In genomic region chr3:24923565-24923964, GRCh38 we compare ENCODE assay signal across 24 cellular contexts.
"Had no signal": no experiment of that assay in that cellular context is flagged by ENCODE, and none has a peak within 500 bp of the region (broad histone marks: within the 10 kb centered on the region; RNA-seq: fewer than 3 reads in every experiment).

No MANE protein-coding gene starts in this region.

- ATAC-seq: activated CD4-positive, CD25-positive, alpha-beta regulatory T cell treated with anti-CD3 and anti-CD28 coated beads, Interleukin-2, amount 50 U/mL, for 24 hours; activated naive CD8-positive, alpha-beta T cell treated with anti-CD3 and anti-CD28 coated beads, Interleukin-2, amount 50 U/mL, for 24 hours; activated T-cell treated with anti-CD3 and anti-CD28 coated beads, Interleukin-2, amount 50 U/mL, for 4 hours; effector memory CD8-positive, alpha-beta T cell; mucosa of descending colon; stimulated activated naive CD8-positive, alpha-beta T cell treated with anti-CD3 and anti-CD28 coated beads, Interleukin-15, Interleukin-2, amounts not matched to agents 100 U/mL and 50 U/mL, for 24 hours had no signal

- H3K4me1 Mint-ChIP-seq: activated CD4-positive, alpha-beta T cell treated with anti-CD3 and anti-CD28 coated beads, Interleukin-2, amount 10 ng/mL, durations not matched to agents 7 days and 5 days; activated naive CD4-positive, alpha-beta T cell treated with anti-CD3 and anti-CD28 coated beads, Interleukin-2, amount 10 ng/mL, durations not matched to agents 7 days and 5 days; activated naive CD8-positive, alpha-beta T cell treated with anti-CD3 and anti-CD28 coated beads, Interleukin-2, amount 50 U/mL, for 24 hours; naive B cell had no signal

- H3K9me3 Mint-ChIP-seq: activated CD4-positive, alpha-beta T cell treated with anti-CD3 and anti-CD28 coated beads, Interleukin-2, amount 10 ng/mL, durations not matched to agents 7 days and 5 days; brain had no signal

- H3K27me3 Mint-ChIP-seq: activated CD4-positive, alpha-beta T cell treated with anti-CD3 and anti-CD28 coated beads, Interleukin-2, amount 10 ng/mL, durations not matched to agents 7 days and 5 days; activated naive CD4-positive, alpha-beta T cell treated with anti-CD3 and anti-CD28 coated beads, Interleukin-2, amount 10 ng/mL, durations not matched to agents 7 days and 5 days; activated naive CD8-positive, alpha-beta T cell treated with anti-CD3 and anti-CD28 coated beads, Interleukin-2, amount 50 U/mL, for 24 hours; effector memory CD8-positive, alpha-beta T cell; naive B cell had no signal

- H3K27ac Mint-ChIP-seq: activated CD4-positive, alpha-beta T cell treated with anti-CD3 and anti-CD28 coated beads, Interleukin-2, amount 10 ng/mL, durations not matched to agents 7 days and 5 days; activated naive CD4-positive, alpha-beta T cell treated with anti-CD3 and anti-CD28 coated beads, Interleukin-2, amount 10 ng/mL, durations not matched to agents 7 days and 5 days; activated naive CD8-positive, alpha-beta T cell treated with anti-CD3 and anti-CD28 coated beads, Interleukin-2, amount 50 U/mL, for 24 hours; effector memory CD8-positive, alpha-beta T cell; naive B cell had no signal

- H3K4me3 ChIP-seq: left ventricle myocardium inferior, mucosa of descending colon, ovary, tibial nerve, uterus had no signal

- H3K4me3 Mint-ChIP-seq: activated CD4-positive, alpha-beta T cell treated with anti-CD3 and anti-CD28 coated beads, Interleukin-2, amount 10 ng/mL, durations not matched to agents 7 days and 5 days; activated naive CD4-positive, alpha-beta T cell treated with anti-CD3 and anti-CD28 coated beads, Interleukin-2, amount 10 ng/mL, durations not matched to agents 7 days and 5 days; activated naive CD8-positive, alpha-beta T cell treated with anti-CD3 and anti-CD28 coated beads, Interleukin-2, amount 50 U/mL, for 24 hours; activated T-cell treated with anti-CD3 and anti-CD28 coated beads, Interleukin-2, amount 50 U/mL, for 4 hours; brain; effector memory CD8-positive, alpha-beta T cell; naive B cell had no signal

- DNase-seq: activated CD4-positive, alpha-beta T cell treated with anti-CD3 and anti-CD28 coated beads, Interleukin-2, amount 10 ng/mL, durations not matched to agents 7 days and 5 days; activated CD8-positive, alpha-beta memory T cell treated with anti-CD3 and anti-CD28 coated beads, Interleukin-2, amount 50 U/mL, for 4 hours; activated naive CD4-positive, alpha-beta T cell treated with anti-CD3 and anti-CD28 coated beads, Interleukin-2, amount 10 ng/mL, durations not matched to agents 7 days and 5 days; activated naive CD8-positive, alpha-beta T cell treated with anti-CD3 and anti-CD28 coated beads, Interleukin-2, amount 50 U/mL, for 24 hours; activated T-cell treated with anti-CD3 and anti-CD28 coated beads, Interleukin-2, amount 50 U/mL, for 4 hours; anterior cingulate cortex; caudate nucleus; effector memory CD8-positive, alpha-beta T cell; foreskin melanocyte; glutamatergic neuron; hypothalamus; islet precursor cell; left ventricle myocardium inferior; mucosa of descending colon; naive B cell; ovary; stimulated activated naive CD8-positive, alpha-beta T cell treated with anti-CD3 and anti-CD28 coated beads, Interleukin-15, Interleukin-2, amounts not matched to agents 100 U/mL and 50 U/mL, for 24 hours; substantia nigra; T-helper 1 cell; T-helper 9 cell; uterus had no signal

- H3K36me3 Mint-ChIP-seq: activated naive CD4-positive, alpha-beta T cell treated with anti-CD3 and anti-CD28 coated beads, Interleukin-2, amount 10 ng/mL, durations not matched to agents 7 days and 5 days; brain; naive B cell had no signal
